Comparison of ENCODE assay signal across 13 cellular contexts in genomic region chr1:53685272-53686051, GRCh38. TPM values are rescaled to one million over a fixed set of nuclear protein-coding genes. Genes with fewer than 3 reads are reported as not detected.
DNase-seq lines count a peak whose midpoint lies in the region; ATAC-seq and TF ChIP-seq lines count a peak whose summit lies in the region.
"Had no signal": no experiment of that assay in that cellular context is flagged by ENCODE, and none has a peak within 500 bp of the region (broad histone marks: within the 10 kb centered on the region; RNA-seq: fewer than 3 reads in every experiment).

No MANE protein-coding gene starts in this region.

- TF ChIP-seq CTCF in foreskin keratinocyte (conservative IDR thresholded peaks at IDR 0.05) = no peak

- H3K9me3 Mint-ChIP-seq in activated T-cell treated with anti-CD3 and anti-CD28 coated beads, Interleukin-2, amount 50 U/mL, for 72 hours = no peaks in the 10 kb centered on the region
- no peaks in the 10 kb centered on the region for H3K9me3 Mint-ChIP-seq in activated CD8-positive, alpha-beta memory T cell treated with anti-CD3 and anti-CD28 coated beads, Interleukin-2, amount 10 ng/mL, durations not matched to agents 7 days and 5 days (ENCODE audit: low read depth)

- no peak overlapping the region for H3K4me3 ChIP-seq in H7 (ENCODE audit: insufficient read depth, low read depth, low read length)
- H3K4me3 ChIP-seq: suprapubic skin had no signal

- no peak overlapping the region for H3K27ac ChIP-seq in foreskin keratinocyte
- H3K27ac ChIP-seq: C4-2B, RWPE1, suprapubic skin had no signal

- peak; percentile 32 for DNase-seq in 8988T
- peak; percentile 68 for DNase-seq in H7
- DNase-seq in SW480 (ENCODE audit: low spot score) = peak; percentile 46
- peak in 1 of 2 donors; percentile 11 for DNase-seq in foreskin keratinocyte
- DNase-seq in activated T-cell treated with anti-CD3 and anti-CD28 coated beads, Interleukin-2, amount 50 U/mL, for 72 hours = no peak
- DNase-seq in activated CD4-positive, alpha-beta T cell treated with anti-CD3 and anti-CD28 coated beads for 1 hour = no peak
- DNase-seq in activated CD4-positive, alpha-beta T cell treated with anti-CD3 and anti-CD28 coated beads for 48 hours = no peak
- no peak for DNase-seq in activated CD8-positive, alpha-beta memory T cell treated with anti-CD3 and anti-CD28 coated beads, Interleukin-2, amount 10 ng/mL, durations not matched to agents 7 days and 5 days
- DNase-seq: activated T-cell treated with anti-CD3 and anti-CD28 coated beads for 4 hours had no signal

- peak; percentile 23 for ATAC-seq in foreskin keratinocyte
- no peak for ATAC-seq in activated T-cell treated with anti-CD3 and anti-CD28 coated beads, Interleukin-2, amount 50 U/mL, for 72 hours (replicated peaks in 1 of 2)
- no peak for ATAC-seq in activated CD8-positive, alpha-beta memory T cell treated with anti-CD3 and anti-CD28 coated beads, Interleukin-2, amount 10 ng/mL, durations not matched to agents 7 days and 5 days

- CTCF ChIA-PET in activated CD8-positive, alpha-beta memory T cell treated with anti-CD3 and anti-CD28 coated beads, Interleukin-2, amount 10 ng/mL, durations not matched to agents 7 days and 5 days (lab: Charles Lee) = no interaction called here

- H3K27me3 ChIP-seq in H7 (ENCODE audit: control insufficient read depth, insufficient read depth, low read length) = peaks cover 23% of the 10 kb centered on the region
- peaks cover 98% of the 10 kb centered on the region for H3K27me3 ChIP-seq in foreskin keratinocyte

- no peaks in the 10 kb centered on the region for H3K36me3 Mint-ChIP-seq in activated T-cell treated with anti-CD3 and anti-CD28 coated beads, Interleukin-2, amount 50 U/mL, for 72 hours (ENCODE audit: insufficient read depth in 2 of 2)
- H3K36me3 Mint-ChIP-seq in activated CD8-positive, alpha-beta memory T cell treated with anti-CD3 and anti-CD28 coated beads, Interleukin-2, amount 10 ng/mL, durations not matched to agents 7 days and 5 days = no peaks in the 10 kb centered on the region

- peaks cover 20% of the 10 kb centered on the region for H3K27me3 Mint-ChIP-seq in activated T-cell treated with anti-CD3 and anti-CD28 coated beads, Interleukin-2, amount 50 U/mL, for 72 hours (ENCODE audit: low read depth)
- peaks cover 28% of the 10 kb centered on the region for H3K27me3 Mint-ChIP-seq in activated CD8-positive, alpha-beta memory T cell treated with anti-CD3 and anti-CD28 coated beads, Interleukin-2, amount 10 ng/mL, durations not matched to agents 7 days and 5 days

- H3K4me3 Mint-ChIP-seq in activated T-cell treated with anti-CD3 and anti-CD28 coated beads, Interleukin-2, amount 50 U/mL, for 72 hours = no peak overlapping the region
- H3K4me3 Mint-ChIP-seq in activated CD8-positive, alpha-beta memory T cell treated with anti-CD3 and anti-CD28 coated beads, Interleukin-2, amount 10 ng/mL, durations not matched to agents 7 days and 5 days = no peak overlapping the region

- peaks cover 7% of the 10 kb centered on the region for H3K4me1 Mint-ChIP-seq in activated T-cell treated with anti-CD3 and anti-CD28 coated beads, Interleukin-2, amount 50 U/mL, for 72 hours (ENCODE audit: low read depth)
- H3K4me1 Mint-ChIP-seq in activated CD8-positive, alpha-beta memory T cell treated with anti-CD3 and anti-CD28 coated beads, Interleukin-2, amount 10 ng/mL, durations not matched to agents 7 days and 5 days = peaks cover 5% of the 10 kb centered on the region

- no peaks in the 10 kb centered on the region for H3K4me1 ChIP-seq in foreskin keratinocyte

- H3K27ac Mint-ChIP-seq in activated T-cell treated with anti-CD3 and anti-CD28 coated beads, Interleukin-2, amount 50 U/mL, for 72 hours = no peak overlapping the region
- H3K27ac Mint-ChIP-seq in activated CD8-positive, alpha-beta memory T cell treated with anti-CD3 and anti-CD28 coated beads, Interleukin-2, amount 10 ng/mL, durations not matched to agents 7 days and 5 days = no peak overlapping the region

- no peaks in the 10 kb centered on the region for H3K36me3 ChIP-seq in H7 (replicated peaks; ENCODE audit: control insufficient read depth, insufficient read depth, low read length)
- H3K36me3 ChIP-seq: suprapubic skin had no signal

RNA-seq across cellular contexts. Expression of gene GLIS1, which starts 53.5 kb away (rescaled TPM):
- 0.04 and 0.42 TPM in 2 replicates for total RNA-seq in H7 (2014; rRNA removed; shearing (Covaris generic))
- total RNA-seq in foreskin keratinocyte = not detected in 2 replicates
- not detected in 2 replicates for polyA plus RNA-seq in foreskin keratinocyte
- total RNA-seq in activated T-cell treated with anti-CD3 and anti-CD28 coated beads, Interleukin-2, amount 50 U/mL, for 72 hours = not detected
- total RNA-seq in activated CD8-positive, alpha-beta memory T cell treated with anti-CD3 and anti-CD28 coated beads, Interleukin-2, amount 10 ng/mL, durations not matched to agents 7 days and 5 days = not detected
- total RNA-seq: lung microvascular endothelial cell had no signal

Comparison
In these comparisons a context has a peak if more than half of its experiments do, and no peak if none do; other contexts are left out.
1. DNase-seq: peak in 8988T (single experiment), H7 (single experiment) and SW480 (single experiment); none in activated T-cell treated with anti-CD3 and anti-CD28 coated beads, Interleukin-2, amount 50 U/mL, for 72 hours (0 of 2), activated CD4-positive, alpha-beta T cell treated with anti-CD3 and anti-CD28 coated beads for 1 hour (single experiment), activated CD4-positive, alpha-beta T cell treated with anti-CD3 and anti-CD28 coated beads for 48 hours (single experiment) and activated CD8-positive, alpha-beta memory T cell treated with anti-CD3 and anti-CD28 coated beads, Interleukin-2, amount 10 ng/mL, durations not matched to agents 7 days and 5 days (single experiment).